In the genomic region with DNA sequence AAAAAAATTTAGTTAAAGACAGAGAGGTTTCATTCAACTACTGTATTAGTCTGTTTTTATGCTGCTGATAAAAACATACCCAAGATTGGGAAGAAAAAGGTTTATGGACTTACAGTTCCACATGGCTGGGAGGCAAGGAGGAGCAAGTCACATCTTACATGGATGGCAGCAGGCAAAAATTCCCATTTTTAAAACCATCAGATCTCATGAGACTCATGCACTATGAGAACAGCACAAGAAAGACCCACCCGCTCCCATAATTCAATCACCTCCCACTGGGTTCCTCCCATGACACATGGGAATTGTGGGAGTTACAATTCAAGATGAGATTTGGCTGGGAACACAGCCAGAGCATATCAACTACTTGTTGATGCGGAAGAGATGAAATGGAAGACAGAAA, we compare ENCODE assay signal across 1 cellular context.
TF ChIP-seq lines count a peak whose summit lies in the region.

No MANE protein-coding gene starts in this region.

TF ChIP-seq in HEK293, 187 proteins besides CTCF, POLR2A, EP300 and RAD21 (continued from another document):
- TF ChIP-seq, protein P1, sequence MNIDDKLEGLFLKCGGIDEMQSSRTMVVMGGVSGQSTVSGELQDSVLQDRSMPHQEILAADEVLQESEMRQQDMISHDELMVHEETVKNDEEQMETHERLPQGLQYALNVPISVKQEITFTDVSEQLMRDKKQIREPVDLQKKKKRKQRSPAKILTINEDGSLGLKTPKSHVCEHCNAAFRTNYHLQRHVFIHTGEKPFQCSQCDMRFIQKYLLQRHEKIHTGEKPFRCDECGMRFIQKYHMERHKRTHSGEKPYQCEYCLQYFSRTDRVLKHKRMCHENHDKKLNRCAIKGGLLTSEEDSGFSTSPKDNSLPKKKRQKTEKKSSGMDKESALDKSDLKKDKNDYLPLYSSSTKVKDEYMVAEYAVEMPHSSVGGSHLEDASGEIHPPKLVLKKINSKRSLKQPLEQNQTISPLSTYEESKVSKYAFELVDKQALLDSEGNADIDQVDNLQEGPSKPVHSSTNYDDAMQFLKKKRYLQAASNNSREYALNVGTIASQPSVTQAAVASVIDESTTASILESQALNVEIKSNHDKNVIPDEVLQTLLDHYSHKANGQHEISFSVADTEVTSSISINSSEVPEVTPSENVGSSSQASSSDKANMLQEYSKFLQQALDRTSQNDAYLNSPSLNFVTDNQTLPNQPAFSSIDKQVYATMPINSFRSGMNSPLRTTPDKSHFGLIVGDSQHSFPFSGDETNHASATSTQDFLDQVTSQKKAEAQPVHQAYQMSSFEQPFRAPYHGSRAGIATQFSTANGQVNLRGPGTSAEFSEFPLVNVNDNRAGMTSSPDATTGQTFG (tag by site-specific recombination; IDR thresholded peaks at IDR 0.05; ENCODE audit: borderline replicate concordance) = no peak
- TF ChIP-seq EGR2 (tag by site-specific recombination; IDR thresholded peaks at IDR 0.05; ENCODE audit: low read depth) (0 out of 2 replicates have a peak, but pooled peaks have one; percentile 30), MZF1 (tag by site-specific recombination; IDR thresholded peaks at IDR 0.05; ENCODE audit: borderline replicate concordance) (no peak), ZBTB48 (tag by site-specific recombination; IDR thresholded peaks at IDR 0.05) (no peak), SCRT2 (tag by site-specific recombination; IDR thresholded peaks at IDR 0.05) (peak; percentile 41; the same call in 1 of the 2 replicates), SETDB1 (IDR thresholded peaks at IDR 0.05; ENCODE audit: insufficient read length, low read length) (peak; percentile 54)
- TF ChIP-seq, protein P2, sequence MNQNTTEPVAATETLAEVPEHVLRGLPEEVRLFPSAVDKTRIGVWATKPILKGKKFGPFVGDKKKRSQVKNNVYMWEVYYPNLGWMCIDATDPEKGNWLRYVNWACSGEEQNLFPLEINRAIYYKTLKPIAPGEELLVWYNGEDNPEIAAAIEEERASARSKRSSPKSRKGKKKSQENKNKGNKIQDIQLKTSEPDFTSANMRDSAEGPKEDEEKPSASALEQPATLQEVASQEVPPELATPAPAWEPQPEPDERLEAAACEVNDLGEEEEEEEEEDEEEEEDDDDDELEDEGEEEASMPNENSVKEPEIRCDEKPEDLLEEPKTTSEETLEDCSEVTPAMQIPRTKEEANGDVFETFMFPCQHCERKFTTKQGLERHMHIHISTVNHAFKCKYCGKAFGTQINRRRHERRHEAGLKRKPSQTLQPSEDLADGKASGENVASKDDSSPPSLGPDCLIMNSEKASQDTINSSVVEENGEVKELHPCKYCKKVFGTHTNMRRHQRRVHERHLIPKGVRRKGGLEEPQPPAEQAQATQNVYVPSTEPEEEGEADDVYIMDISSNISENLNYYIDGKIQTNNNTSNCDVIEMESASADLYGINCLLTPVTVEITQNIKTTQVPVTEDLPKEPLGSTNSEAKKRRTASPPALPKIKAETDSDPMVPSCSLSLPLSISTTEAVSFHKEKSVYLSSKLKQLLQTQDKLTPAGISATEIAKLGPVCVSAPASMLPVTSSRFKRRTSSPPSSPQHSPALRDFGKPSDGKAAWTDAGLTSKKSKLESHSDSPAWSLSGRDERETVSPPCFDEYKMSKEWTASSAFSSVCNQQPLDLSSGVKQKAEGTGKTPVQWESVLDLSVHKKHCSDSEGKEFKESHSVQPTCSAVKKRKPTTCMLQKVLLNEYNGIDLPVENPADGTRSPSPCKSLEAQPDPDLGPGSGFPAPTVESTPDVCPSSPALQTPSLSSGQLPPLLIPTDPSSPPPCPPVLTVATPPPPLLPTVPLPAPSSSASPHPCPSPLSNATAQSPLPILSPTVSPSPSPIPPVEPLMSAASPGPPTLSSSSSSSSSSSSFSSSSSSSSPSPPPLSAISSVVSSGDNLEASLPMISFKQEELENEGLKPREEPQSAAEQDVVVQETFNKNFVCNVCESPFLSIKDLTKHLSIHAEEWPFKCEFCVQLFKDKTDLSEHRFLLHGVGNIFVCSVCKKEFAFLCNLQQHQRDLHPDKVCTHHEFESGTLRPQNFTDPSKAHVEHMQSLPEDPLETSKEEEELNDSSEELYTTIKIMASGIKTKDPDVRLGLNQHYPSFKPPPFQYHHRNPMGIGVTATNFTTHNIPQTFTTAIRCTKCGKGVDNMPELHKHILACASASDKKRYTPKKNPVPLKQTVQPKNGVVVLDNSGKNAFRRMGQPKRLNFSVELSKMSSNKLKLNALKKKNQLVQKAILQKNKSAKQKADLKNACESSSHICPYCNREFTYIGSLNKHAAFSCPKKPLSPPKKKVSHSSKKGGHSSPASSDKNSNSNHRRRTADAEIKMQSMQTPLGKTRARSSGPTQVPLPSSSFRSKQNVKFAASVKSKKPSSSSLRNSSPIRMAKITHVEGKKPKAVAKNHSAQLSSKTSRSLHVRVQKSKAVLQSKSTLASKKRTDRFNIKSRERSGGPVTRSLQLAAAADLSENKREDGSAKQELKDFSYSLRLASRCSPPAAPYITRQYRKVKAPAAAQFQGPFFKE (tag by site-specific recombination; IDR thresholded peaks at IDR 0.05; ENCODE audit: borderline replicate concordance) = no peak
- TF ChIP-seq, protein P3, sequence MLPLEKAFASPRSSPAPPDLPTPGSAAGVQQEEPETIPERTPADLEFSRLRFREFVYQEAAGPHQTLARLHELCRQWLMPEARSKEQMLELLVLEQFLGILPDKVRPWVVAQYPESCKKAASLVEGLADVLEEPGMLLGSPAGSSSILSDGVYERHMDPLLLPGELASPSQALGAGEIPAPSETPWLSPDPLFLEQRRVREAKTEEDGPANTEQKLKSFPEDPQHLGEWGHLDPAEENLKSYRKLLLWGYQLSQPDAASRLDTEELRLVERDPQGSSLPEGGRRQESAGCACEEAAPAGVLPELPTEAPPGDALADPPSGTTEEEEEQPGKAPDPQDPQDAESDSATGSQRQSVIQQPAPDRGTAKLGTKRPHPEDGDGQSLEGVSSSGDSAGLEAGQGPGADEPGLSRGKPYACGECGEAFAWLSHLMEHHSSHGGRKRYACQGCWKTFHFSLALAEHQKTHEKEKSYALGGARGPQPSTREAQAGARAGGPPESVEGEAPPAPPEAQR (tag by site-specific recombination; IDR thresholded peaks at IDR 0.05) = no peak
